14 cellular contexts compared by ENCODE assay signal in genomic region chr11:75874942-75875341, GRCh38. TPM values are rescaled to one million over a fixed set of nuclear protein-coding genes. Genes with fewer than 3 reads are reported as not detected.
DNase-seq lines count a peak whose midpoint lies in the region; ATAC-seq, FAIRE-seq and TF ChIP-seq lines count a peak whose summit lies in the region.
"Had no signal": no experiment of that assay in that cellular context is flagged by ENCODE, and none has a peak within 500 bp of the region (broad histone marks: within the 10 kb centered on the region; RNA-seq: fewer than 3 reads in every experiment).

No MANE protein-coding gene starts in this region.

- TF ChIP-seq POLR2A in GM12892 (IDR thresholded peaks at IDR 0.05; ENCODE audit: low read depth, low read length), result no peak

- peaks cover 0 to 3% (median 2%) of the 10 kb centered on the region in 5 donors for H3K36me3 ChIP-seq in subcutaneous abdominal adipose tissue (ENCODE audit: control insufficient read depth in 5 of 5, insufficient read depth in 5 of 5, low read length in 5 of 5)
- H3K36me3 ChIP-seq: Peyer's patch had no signal

- H3K27me3 ChIP-seq in dorsolateral prefrontal cortex (no peaks in the 10 kb centered on the region), subcutaneous abdominal adipose tissue (ENCODE audit: control insufficient read depth in 5 of 5, insufficient read depth in 4 of 5, low read length in 5 of 5) (no peaks in the 10 kb centered on the region)
- H3K27me3 ChIP-seq: Peyer's patch had no signal

- peaks cover 0 to 29% (median 21%) of the 10 kb centered on the region in 5 donors for H3K4me1 ChIP-seq in subcutaneous abdominal adipose tissue (ENCODE audit: control insufficient read depth in 5 of 5, insufficient read depth in 5 of 5, low read length in 5 of 5)
- H3K4me1 ChIP-seq: Peyer's patch had no signal

- no peak for DNase-seq in GM12892 (ENCODE audit: insufficient read length)
- DNase-seq in OCI-M1 (lab: John Stamatoyannopoulos, UW), result peak; percentile 63
- no peak for DNase-seq in dorsolateral prefrontal cortex
- no peak for DNase-seq in inferior parietal cortex (ENCODE audit: extremely low spot score)
- no peak for DNase-seq in GM19238 (ENCODE audit: insufficient read length, low spot score)
- DNase-seq: CD8-positive, alpha-beta memory T cell; NCI-H1048; NCI-H226; NCI-H526 treated with DMSO at 0.1 percent for 48 hours; Peyer's patch; Right ventricle myocardium superior had no signal

- no peak for TF ChIP-seq CTCF in dorsolateral prefrontal cortex (IDR thresholded peaks at IDR 0.05 in 54 of 56, conservative IDR thresholded peaks at IDR 0.05 in 2 of 56; ENCODE audit: low read depth in 1 of 56, partially characterized antibody in 56 of 56)

- peak; percentile 67 for FAIRE-seq in GM12892 (lab: Jason Lieb, UNC)
- FAIRE-seq: H54 had no signal

- H3K4me3 ChIP-seq in dorsolateral prefrontal cortex (no peak overlapping the region), subcutaneous abdominal adipose tissue (ENCODE audit: low read depth in 1 of 5, low read length in 5 of 5) (no peak overlapping the region)
- H3K4me3 ChIP-seq: Peyer's patch had no signal

- H3K9ac ChIP-seq in subcutaneous abdominal adipose tissue (ENCODE audit: low read length in 5 of 5), result peak overlapping the region in 1 of 5 donors; percentile 18

- H3K27ac ChIP-seq in dorsolateral prefrontal cortex, result peak overlapping the region in 57 of 59 donors; percentile 55 to 100 (median 93)
- H3K27ac ChIP-seq in subcutaneous abdominal adipose tissue (ENCODE audit: low read depth, low read length), result peak overlapping the region; percentile 3
- H3K27ac ChIP-seq: Peyer's patch had no signal

- ATAC-seq in HG03520 (IDR thresholded peaks at IDR 0.05; ENCODE audit: unreplicated experiment), result no peak

- intact Hi-C loops in dorsolateral prefrontal cortex (cut with DNase I), result no loop called here

- H3K9me3 ChIP-seq in subcutaneous abdominal adipose tissue (ENCODE audit: control insufficient read depth in 5 of 5, low read length in 5 of 5), result no peaks in the 10 kb centered on the region
- H3K9me3 ChIP-seq: Peyer's patch had no signal

RNA-seq across cellular contexts. Expression of gene UVRAG, which starts 59.9 kb away (rescaled TPM):
- 34.1 TPM for polyA plus RNA-seq in GM12892 (2012; ENCODE audit: missing spikeins)
- total RNA-seq in dorsolateral prefrontal cortex, result 10 to 100 TPM; 29.8 to 76.8 (median 44.7) TPM
